ENCODE assay signal across 8 cellular contexts in the genomic region with DNA sequence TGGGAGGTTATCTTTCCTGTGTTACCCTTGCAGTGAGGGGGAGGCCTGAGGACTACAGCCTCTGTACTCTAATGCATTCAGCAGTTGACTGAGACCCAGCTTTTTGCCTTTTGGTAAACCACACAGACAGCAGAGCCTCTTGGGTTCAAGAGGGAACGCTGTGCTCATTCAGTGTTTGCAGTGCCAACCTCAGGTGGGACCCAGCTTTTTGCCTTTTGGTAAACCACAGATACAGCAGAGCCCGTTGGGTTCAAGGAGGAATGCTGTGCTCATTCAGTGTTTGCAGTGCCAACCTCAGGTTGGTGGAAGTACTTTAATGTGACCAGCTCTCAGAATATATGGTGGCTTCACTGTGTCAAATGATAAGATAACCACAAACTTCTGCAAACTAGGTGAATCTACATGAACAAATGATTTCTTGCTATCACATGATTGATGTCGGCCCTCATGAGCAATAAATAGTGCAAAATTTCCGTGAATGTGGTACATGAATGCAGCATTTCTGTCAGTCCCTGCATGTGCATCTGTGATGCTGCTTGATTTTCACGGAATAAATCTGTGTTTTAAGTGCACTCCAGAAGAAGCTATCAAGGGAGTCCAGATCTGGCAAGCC. TPM values are rescaled to one million over a fixed set of nuclear protein-coding genes. Genes with fewer than 3 reads are reported as not detected.
DNase-seq lines count a peak whose midpoint lies in the region; ATAC-seq, FAIRE-seq and TF ChIP-seq lines count a peak whose summit lies in the region.

No MANE protein-coding gene starts in this region.

- peak overlapping the region; percentile 88 for H3K27ac Mint-ChIP-seq in activated naive CD4-positive, alpha-beta T cell treated with anti-CD3 and anti-CD28 coated beads, Interleukin-2, amount 50 U/mL, for 24 hours
- H3K27ac Mint-ChIP-seq in progenitor cell of endocrine pancreas: no peak overlapping the region

- no peak for TF ChIP-seq CTCF in progenitor cell of endocrine pancreas (IDR thresholded peaks at IDR 0.05; ENCODE audit: unreplicated experiment)

- peak; percentile 2 for ATAC-seq in HG03097 (IDR thresholded peaks at IDR 0.05; ENCODE audit: low FRiP score, unreplicated experiment)
- no peak for ATAC-seq in HG03521 (IDR thresholded peaks at IDR 0.05; ENCODE audit: unreplicated experiment)
- ATAC-seq in HG03280 (IDR thresholded peaks at IDR 0.05; ENCODE audit: unreplicated experiment): no peak
- no peak for ATAC-seq in HG03095 (IDR thresholded peaks at IDR 0.05; ENCODE audit: unreplicated experiment)

- H3K36me3 Mint-ChIP-seq in activated naive CD4-positive, alpha-beta T cell treated with anti-CD3 and anti-CD28 coated beads, Interleukin-2, amount 50 U/mL, for 24 hours: peaks cover 2% of the 10 kb centered on the region
- no peaks in the 10 kb centered on the region for H3K36me3 Mint-ChIP-seq in progenitor cell of endocrine pancreas (ENCODE audit: insufficient read depth)

- no peak for FAIRE-seq in GM18507 (lab: Jason Lieb, UNC)

- no peaks in the 10 kb centered on the region for H3K9me3 Mint-ChIP-seq in activated naive CD4-positive, alpha-beta T cell treated with anti-CD3 and anti-CD28 coated beads, Interleukin-2, amount 50 U/mL, for 24 hours
- no peaks in the 10 kb centered on the region for H3K9me3 Mint-ChIP-seq in progenitor cell of endocrine pancreas (ENCODE audit: low read depth)

- H3K4me3 Mint-ChIP-seq in activated naive CD4-positive, alpha-beta T cell treated with anti-CD3 and anti-CD28 coated beads, Interleukin-2, amount 50 U/mL, for 24 hours: peak overlapping the region; percentile 96
- peak overlapping the region; percentile 95 for H3K4me3 Mint-ChIP-seq in progenitor cell of endocrine pancreas (ENCODE audit: low read depth)

- no peaks in the 10 kb centered on the region for H3K27me3 Mint-ChIP-seq in activated naive CD4-positive, alpha-beta T cell treated with anti-CD3 and anti-CD28 coated beads, Interleukin-2, amount 50 U/mL, for 24 hours
- peaks cover 7% of the 10 kb centered on the region for H3K27me3 Mint-ChIP-seq in progenitor cell of endocrine pancreas

- peaks cover 71% of the 10 kb centered on the region for H3K4me1 Mint-ChIP-seq in activated naive CD4-positive, alpha-beta T cell treated with anti-CD3 and anti-CD28 coated beads, Interleukin-2, amount 50 U/mL, for 24 hours
- peaks cover 4% of the 10 kb centered on the region for H3K4me1 Mint-ChIP-seq in progenitor cell of endocrine pancreas (ENCODE audit: low read depth)

- peak; percentile 3 for DNase-seq in GM18507 (ENCODE audit: extremely low spot score, insufficient read length, low read depth)
- no peak for DNase-seq in progenitor cell of endocrine pancreas (ENCODE audit: low spot score, unreplicated experiment)
- DNase-seq in cerebellar nuclear complex (lab: John Stamatoyannopoulos, UW): no peak

RNA-seq across cellular contexts. Expression of gene IQGAP2, which starts 1.7 kb away (rescaled TPM):
- 16.7 and 17.2 TPM in 2 replicates for total RNA-seq in progenitor cell of endocrine pancreas
